In the genomic region with DNA sequence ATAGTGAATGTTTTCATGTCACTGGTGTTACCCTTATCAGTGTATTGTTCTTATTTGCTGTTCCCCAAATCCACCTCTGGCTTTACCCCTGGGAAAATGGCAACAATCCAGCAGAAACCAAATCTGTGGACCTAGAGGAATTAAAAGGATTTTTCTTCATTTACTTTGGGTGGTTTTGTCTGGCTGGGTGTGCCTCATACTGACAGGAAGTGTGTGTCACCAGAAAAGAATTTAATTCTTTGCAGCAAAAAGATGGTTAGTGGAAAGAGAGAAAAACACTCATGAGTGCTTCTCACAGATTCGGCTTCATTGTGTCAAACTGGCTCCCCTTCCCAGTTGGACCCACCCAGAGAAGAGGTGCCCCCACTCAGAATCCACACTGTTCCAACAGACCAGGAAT, we compare ENCODE assay signal across 8 cellular contexts. TPM values are rescaled to one million over a fixed set of nuclear protein-coding genes. Genes with fewer than 3 reads are reported as not detected.
DNase-seq lines count a peak whose midpoint lies in the region; TF ChIP-seq lines count a peak whose summit lies in the region.
"Had no signal": no experiment of that assay in that cellular context is flagged by ENCODE, and none has a peak within 500 bp of the region (broad histone marks: within the 10 kb centered on the region; RNA-seq: fewer than 3 reads in every experiment).

No MANE protein-coding gene starts in this region.

- H3K36me3 ChIP-seq in suprapubic skin: no peaks in the 10 kb centered on the region

- H3K27ac ChIP-seq in suprapubic skin: peak overlapping the region; percentile 72

- TF ChIP-seq EP300 in suprapubic skin (IDR thresholded peaks at IDR 0.05): no peak

- no peak for TF ChIP-seq POLR2A in suprapubic skin (IDR thresholded peaks at IDR 0.05)

- H3K4me3 ChIP-seq in suprapubic skin: no peak overlapping the region

- no peaks in the 10 kb centered on the region for H3K36me3 Mint-ChIP-seq in activated T-helper 2 cell treated with anti-CD3 and anti-CD28 coated beads, Interferon-gamma antibody, Interleukin-2, Interleukin-4, amounts not matched to agents 10 μg/mL and 5 μg/mL and 100 μg/mL, durations not matched to agents 14 hours and 24 hours and 36 hours (ENCODE audit: low read depth)

- H3K9me3 ChIP-seq in suprapubic skin: no peaks in the 10 kb centered on the region

- peaks cover 17% of the 10 kb centered on the region for H3K4me1 ChIP-seq in suprapubic skin

- no peak for TF ChIP-seq CTCF in suprapubic skin (IDR thresholded peaks at IDR 0.05)

- H3K4me3 Mint-ChIP-seq in activated T-helper 2 cell treated with anti-CD3 and anti-CD28 coated beads, Interferon-gamma antibody, Interleukin-2, Interleukin-4, amounts not matched to agents 10 μg/mL and 5 μg/mL and 100 μg/mL, durations not matched to agents 14 hours and 24 hours and 36 hours (ENCODE audit: low read depth): no peak overlapping the region

- intact Hi-C loops in activated T-helper 2 cell treated with anti-CD3 and anti-CD28 coated beads, Interferon-gamma antibody, Interleukin-2, Interleukin-4, amounts not matched to agents 10 μg/mL and 5 μg/mL and 100 μg/mL, durations not matched to agents 14 hours and 24 hours and 36 hours (cut with micrococcal nuclease): loop anchor here (5.0 kb wide), 1 partner anchor 459 kb away; no protein-coding TSS in a partner anchor

- H3K27ac Mint-ChIP-seq in activated T-helper 2 cell treated with anti-CD3 and anti-CD28 coated beads, Interferon-gamma antibody, Interleukin-2, Interleukin-4, amounts not matched to agents 10 μg/mL and 5 μg/mL and 100 μg/mL, durations not matched to agents 14 hours and 24 hours and 36 hours: no peak overlapping the region

- DNase-seq in HS-27A (ENCODE audit: low read depth) (peak; percentile 82), astrocyte of the hippocampus (ENCODE audit: low read depth, low spot score) (peak; percentile 88), iPS-NIHi11 (ENCODE audit: low spot score) (peak; percentile 15), suprapubic skin (ENCODE audit: low spot score in 2 of 2) (no peak), NCI-H128 (lab: John Stamatoyannopoulos, UW; ENCODE audit: unreplicated experiment) (no peak)
- DNase-seq in stimulated activated CD4-positive, alpha-beta T cell treated with anti-CD3 and anti-CD28 coated beads, Interleukin-1b, Interleukin-23, amount 100 ng/mL, for 48 hours: no peak
- no peak for DNase-seq in activated T-helper 2 cell treated with anti-CD3 and anti-CD28 coated beads, Interferon-gamma antibody, Interleukin-2, Interleukin-4, amounts not matched to agents 10 μg/mL and 5 μg/mL and 100 μg/mL, durations not matched to agents 14 hours and 24 hours and 36 hours (ENCODE audit: low spot score)
- DNase-seq: RPMI8226 had no signal

- 10% methylated on average over 1 of the region's 1 CpG for WGBS in suprapubic skin

- H3K4me1 Mint-ChIP-seq in activated T-helper 2 cell treated with anti-CD3 and anti-CD28 coated beads, Interferon-gamma antibody, Interleukin-2, Interleukin-4, amounts not matched to agents 10 μg/mL and 5 μg/mL and 100 μg/mL, durations not matched to agents 14 hours and 24 hours and 36 hours (ENCODE audit: low read depth): no peaks in the 10 kb centered on the region

- peaks cover 16% of the 10 kb centered on the region for H3K27me3 Mint-ChIP-seq in activated T-helper 2 cell treated with anti-CD3 and anti-CD28 coated beads, Interferon-gamma antibody, Interleukin-2, Interleukin-4, amounts not matched to agents 10 μg/mL and 5 μg/mL and 100 μg/mL, durations not matched to agents 14 hours and 24 hours and 36 hours (ENCODE audit: low read depth)

- H3K27me3 ChIP-seq in suprapubic skin: no peaks in the 10 kb centered on the region

- no peaks in the 10 kb centered on the region for H3K9me3 Mint-ChIP-seq in activated T-helper 2 cell treated with anti-CD3 and anti-CD28 coated beads, Interferon-gamma antibody, Interleukin-2, Interleukin-4, amounts not matched to agents 10 μg/mL and 5 μg/mL and 100 μg/mL, durations not matched to agents 14 hours and 24 hours and 36 hours

RNA-seq across cellular contexts. Expression of a gene that starts 38.9 kb away (rescaled TPM):
- 10 to 100 TPM in 3 of 4 donors, 1 to 10 TPM in 1; 9.1 to 25.2 (median 15.5) TPM for total RNA-seq in suprapubic skin
- 0.11 and 0.16 TPM in 2 replicates for total RNA-seq in activated T-helper 2 cell treated with anti-CD3 and anti-CD28 coated beads, Interferon-gamma antibody, Interleukin-2, Interleukin-4, amounts not matched to agents 10 μg/mL and 5 μg/mL and 100 μg/mL, durations not matched to agents 14 hours and 24 hours and 36 hours

Comparison
In these comparisons a context has a peak if more than half of its experiments do, and no peak if none do; other contexts are left out.
1. DNase-seq: peak in HS-27A (single experiment), astrocyte of the hippocampus (single experiment) and iPS-NIHi11 (single experiment); none in suprapubic skin (0 of 2), stimulated activated CD4-positive, alpha-beta T cell treated with anti-CD3 and anti-CD28 coated beads, Interleukin-1b, Interleukin-23, amount 100 ng/mL, for 48 hours (single experiment), NCI-H128 (single experiment) and activated T-helper 2 cell treated with anti-CD3 and anti-CD28 coated beads, Interferon-gamma antibody, Interleukin-2, Interleukin-4, amounts not matched to agents 10 μg/mL and 5 μg/mL and 100 μg/mL, durations not matched to agents 14 hours and 24 hours and 36 hours (single experiment).